In genomic region chr15:45391746-45392711, GRCh38 we compare ENCODE assay signal across 9 cellular contexts. TPM values are rescaled to one million over a fixed set of nuclear protein-coding genes. Genes with fewer than 3 reads are reported as not detected.
DNase-seq lines count a peak whose midpoint lies in the region; ATAC-seq lines count a peak whose summit lies in the region.
"Had no signal": no experiment of that assay in that cellular context is flagged by ENCODE, and none has a peak within 500 bp of the region (broad histone marks: within the 10 kb centered on the region; RNA-seq: fewer than 3 reads in every experiment).

No MANE protein-coding gene starts in this region.

- ATAC-seq in GM18519 (IDR thresholded peaks at IDR 0.05; ENCODE audit: low FRiP score, unreplicated experiment) (peak; percentile 91), GM21786 (IDR thresholded peaks at IDR 0.05; ENCODE audit: unreplicated experiment) (peak; percentile 97), left ventricle myocardium superior (peak; percentile 45)

- DNase-seq in KBM-7, result peak; percentile 48
- no peak for DNase-seq in left ventricle myocardium superior
- no peak for DNase-seq in activated naive CD4-positive, alpha-beta T cell treated with anti-CD3 and anti-CD28 coated beads, Interleukin-2, amount 50 U/mL, for 16 hours
- no peak for DNase-seq in AG08396 (ENCODE audit: low spot score)
- no peak for DNase-seq in hepatic stellate cell (ENCODE audit: low spot score)
- DNase-seq in NCI-H748 (lab: John Stamatoyannopoulos, UW; ENCODE audit: unreplicated experiment), result no peak
- DNase-seq: SK-N-SH had no signal

- intact Hi-C loops in left ventricle myocardium superior (cut with micrococcal nuclease), result no loop called here

- in situ Hi-C loops in KBM-7 (cut with MboI; ENCODE audit: low pct_unique_long_range_greater_than_20kb, low sequenced_read_pairs), result no loop called here

RNA-seq across cellular contexts. Expression of gene GATM, which starts 13.7 kb away (rescaled TPM):
- 56.4 TPM for total RNA-seq in left ventricle myocardium superior

Comparison
In these comparisons a context has a peak if more than half of its experiments do, and no peak if none do; other contexts are left out.
1. ATAC-seq: peak in every context shown above with its lines; median percentile 97 in GM21786; 91 in GM18519; 45 in left ventricle myocardium superior.